In the genomic region with DNA sequence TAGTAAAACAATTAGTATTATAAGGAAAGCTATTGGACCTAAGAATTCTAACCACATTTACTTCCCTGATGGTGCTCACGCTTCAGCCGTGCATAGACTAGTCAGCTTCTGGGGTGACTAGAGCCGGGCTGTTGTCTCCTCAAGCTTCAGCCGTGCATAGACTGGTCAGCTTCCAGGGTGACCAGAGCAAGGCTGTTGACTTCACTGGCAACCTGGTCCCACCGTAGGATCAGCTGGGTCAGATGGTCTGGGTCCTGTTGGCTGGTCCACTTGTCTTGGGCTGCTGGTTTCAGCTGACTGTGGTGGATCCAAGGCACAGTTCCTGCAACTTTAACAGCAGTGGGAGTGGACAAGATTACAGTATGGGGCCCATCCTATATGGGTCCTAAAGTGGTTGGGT, we compare ENCODE assay signal across 31 cellular contexts.
"Had no signal": no experiment of that assay in that cellular context is flagged by ENCODE, and none has a peak within 500 bp of the region (broad histone marks: within the 10 kb centered on the region; RNA-seq: fewer than 3 reads in every experiment).

No MANE protein-coding gene starts in this region.

- H3K36me3 ChIP-seq: ovary had no signal

- ATAC-seq: naive thymus-derived CD8-positive, alpha-beta T cell; natural killer cell treated with Interleukin-12 subunit alpha and Interleukin-12 subunit beta and Interleukin-15 and Interleukin-18, amount 100 ng/mL, for 72 hours; psoas muscle; right cardiac atrium; sciatic nerve; stimulated activated memory B cell treated with anti-CD40 and anti-IgM and Interleukin-4, amounts not matched to agents 10 μg/mL and 1 μg/mL and 100 μg/mL, for 72 hours; stimulated activated naive CD8-positive, alpha-beta T cell treated with anti-CD3 and anti-CD28 coated beads, Interleukin-15, amount 100 ng/mL, for 72 hours; stimulated activated naive CD8-positive, alpha-beta T cell treated with anti-CD3 and anti-CD28 coated beads, Interleukin-15, Interleukin-2, amounts not matched to agents 100 U/mL and 50 U/mL, for 24 hours had no signal

- H3K9ac ChIP-seq: neural progenitor cell, parathyroid adenoma had no signal

- H3K27ac Mint-ChIP-seq: natural killer cell treated with Interleukin-12 subunit alpha and Interleukin-12 subunit beta and Interleukin-15 and Interleukin-18, amount 100 ng/mL, for 72 hours; nephron progenitor cell; neural progenitor cell; stimulated activated memory B cell treated with anti-CD40 and anti-IgM and Interleukin-4, amounts not matched to agents 10 μg/mL and 1 μg/mL and 100 μg/mL, for 72 hours; stimulated activated naive CD8-positive, alpha-beta T cell treated with anti-CD3 and anti-CD28 coated beads, Interleukin-15, amount 100 ng/mL, for 72 hours had no signal

- H3K4me2 ChIP-seq: neural progenitor cell, smooth muscle cell had no signal

- H3K4me3 ChIP-seq: neural progenitor cell, ovary, psoas muscle, skin epidermis, smooth muscle cell, spleen, thoracic aorta, thyroid gland, tibial nerve, upper lobe of left lung, vagina had no signal

- H3K27me3 Mint-ChIP-seq: naive B cell; naive thymus-derived CD8-positive, alpha-beta T cell; natural killer cell treated with Interleukin-12 subunit alpha and Interleukin-12 subunit beta and Interleukin-15 and Interleukin-18, amount 100 ng/mL, for 72 hours; progenitor cell of endocrine pancreas; stimulated activated memory B cell treated with anti-CD40 and anti-IgM and Interleukin-4, amounts not matched to agents 10 μg/mL and 1 μg/mL and 100 μg/mL, for 72 hours; stimulated activated naive CD8-positive, alpha-beta T cell treated with anti-CD3 and anti-CD28 coated beads, Interleukin-15, amount 100 ng/mL, for 72 hours had no signal

- H3K4me1 ChIP-seq: neural progenitor cell, parathyroid adenoma, psoas muscle, spleen, thyroid gland, tibial nerve, upper lobe of left lung, vagina had no signal

- H3K4me3 Mint-ChIP-seq: naive thymus-derived CD8-positive, alpha-beta T cell; natural killer cell treated with Interleukin-12 subunit alpha and Interleukin-12 subunit beta and Interleukin-15 and Interleukin-18, amount 100 ng/mL, for 72 hours; nephron progenitor cell; neural progenitor cell; stimulated activated memory B cell treated with anti-CD40 and anti-IgM and Interleukin-4, amounts not matched to agents 10 μg/mL and 1 μg/mL and 100 μg/mL, for 72 hours; stimulated activated naive CD8-positive, alpha-beta T cell treated with anti-CD3 and anti-CD28 coated beads, Interleukin-15, amount 100 ng/mL, for 72 hours had no signal

- H3K9me3 ChIP-seq: thyroid gland had no signal

- H3K4me1 Mint-ChIP-seq: naive B cell; nephron progenitor cell; neural progenitor cell; stimulated activated memory B cell treated with anti-CD40 and anti-IgM and Interleukin-4, amounts not matched to agents 10 μg/mL and 1 μg/mL and 100 μg/mL, for 72 hours; stimulated activated naive CD8-positive, alpha-beta T cell treated with anti-CD3 and anti-CD28 coated beads, Interleukin-15, amount 100 ng/mL, for 72 hours had no signal

- H3K79me2 ChIP-seq: parathyroid adenoma had no signal

- H2AFZ ChIP-seq: neural progenitor cell, parathyroid adenoma had no signal

- H3K27me3 ChIP-seq: ovary, spleen, thyroid gland, tibial nerve, upper lobe of left lung, vagina had no signal

- DNase-seq: naive B cell; naive thymus-derived CD8-positive, alpha-beta T cell; nephron progenitor cell; occipital lobe; ovary; posterior cingulate gyrus; psoas muscle; right cardiac atrium; spleen; stimulated activated CD4-positive, alpha-beta T cell treated with anti-CD3 and anti-CD28 coated beads, Interleukin-12 subunit alpha, Interleukin-12 subunit beta, amount 100 ng/mL, for 4 hours; stimulated activated CD4-positive, alpha-beta T cell treated with anti-CD3 and anti-CD28 coated beads, Interleukin-1b, Interleukin-23, amount 100 ng/mL, for 48 hours; stimulated activated CD4-positive, alpha-beta T cell treated with anti-CD3 and anti-CD28 coated beads, Interleukin-4, amount 100 ng/mL, for 1 hour; stimulated activated CD4-positive, alpha-beta T cell treated with anti-CD3 and anti-CD28 coated beads, Interleukin-4, amount 100 ng/mL, for 4 hours; stimulated activated CD8-positive, alpha-beta memory T cell treated with anti-CD3 and anti-CD28 coated beads, Interleukin-4, amount 100 ng/mL, for 48 hours; stimulated activated naive CD4-positive, alpha-beta T cell; stimulated activated naive CD8-positive, alpha-beta T cell treated with anti-CD3 and anti-CD28 coated beads, Interleukin-15, amount 100 ng/mL, for 72 hours; stimulated activated naive CD8-positive, alpha-beta T cell treated with anti-CD3 and anti-CD28 coated beads, Interleukin-15, Interleukin-2, amounts not matched to agents 100 U/mL and 50 U/mL, for 24 hours; thyroid gland; trophoblast cell; upper lobe of left lung had no signal

- H3K27ac ChIP-seq: neural progenitor cell, ovary, parathyroid adenoma, psoas muscle, skin epidermis, spleen, thoracic aorta, thyroid gland, tibial nerve, upper lobe of left lung, vagina had no signal
